Comparison of ENCODE assay signal across 1 cellular context in genomic region chr4:158722917-158723793, GRCh38.
TF ChIP-seq lines count a peak whose summit lies in the region.

PPID (minus strand) TSS chr4:158723396; CDS start chr4:158723288, 108 bp downstream.

TF ChIP-seq in HepG2, 621 proteins besides CTCF, POLR2A, EP300 and RAD21 (continued from another document and continues in another):
- TF ChIP-seq MLXIP (CRISPR knock-in tag; IDR thresholded peaks at IDR 0.05; ENCODE audit: borderline replicate concordance) (peak; percentile 46; the same call in 1 of the 2 replicates), NFRKB (IDR thresholded peaks at IDR 0.05) (no peak), TFDP2 (CRISPR knock-in tag; IDR thresholded peaks at IDR 0.05) (peak; percentile 96), CENPBD1 (CRISPR knock-in tag; IDR thresholded peaks at IDR 0.05; ENCODE audit: borderline replicate concordance, low read depth) (no peak), ZSCAN5A (CRISPR knock-in tag; IDR thresholded peaks at IDR 0.05; ENCODE audit: borderline replicate concordance) (no peak), ZNF446 (CRISPR knock-in tag; IDR thresholded peaks at IDR 0.05) (0 out of 2 replicates have a peak, but pooled peaks have one; percentile 26), BCL6 (CRISPR knock-in tag; IDR thresholded peaks at IDR 0.05) (peak; percentile 60; the same call in 1 of the 2 replicates), FOXK2 (IDR thresholded peaks at IDR 0.05) (0 out of 2 replicates have a peak, but pooled peaks have one; percentile 12), KAT2B (IDR thresholded peaks at IDR 0.05; ENCODE audit: borderline replicate concordance, low read depth, low read length) (no peak), ETV5 (CRISPR knock-in tag; IDR thresholded peaks at IDR 0.05; ENCODE audit: borderline replicate concordance) (peak; percentile 95), HNF1B (CRISPR knock-in tag; IDR thresholded peaks at IDR 0.05) (no peak), STAG1 (CRISPR knock-in tag; IDR thresholded peaks at IDR 0.05) (peak; percentile 19), HMGXB4 (CRISPR knock-in tag; IDR thresholded peaks at IDR 0.05; ENCODE audit: borderline replicate concordance in 1 of 2, low read depth in 1 of 2) (peak; percentile 28 to 82; a peak in 2 of 4 replicates), ZFP36 (IDR thresholded peaks at IDR 0.05; ENCODE audit: borderline replicate concordance, low read depth, low read length, partially characterized antibody) (no peak), KIAA2018 (CRISPR knock-in tag; IDR thresholded peaks at IDR 0.05; ENCODE audit: borderline replicate concordance) (no peak), ZNF552 (CRISPR knock-in tag; IDR thresholded peaks at IDR 0.05; ENCODE audit: borderline replicate concordance) (peak; percentile 23; the same call in 1 of the 2 replicates), TEAD3 (CRISPR knock-in tag; optimal IDR thresholded peaks at IDR 0.05; ENCODE audit: borderline replicate concordance) (no peak), MYNN (CRISPR knock-in tag; IDR thresholded peaks at IDR 0.05; ENCODE audit: low read depth) (no peak), ARHGAP35 (CRISPR knock-in tag; IDR thresholded peaks at IDR 0.05; ENCODE audit: borderline replicate concordance) (peak; percentile 79), NKX3-1 (CRISPR knock-in tag; IDR thresholded peaks at IDR 0.05) (peak; percentile 88; the same call in 1 of the 2 replicates), PITX1 (CRISPR knock-in tag; IDR thresholded peaks at IDR 0.05) (peak; percentile 74; the same call in 1 of the 2 replicates), TGIF2 (CRISPR knock-in tag; IDR thresholded peaks at IDR 0.05) (peak; percentile 79), JARID2 (CRISPR knock-in tag; IDR thresholded peaks at IDR 0.05; ENCODE audit: insufficient replicate concordance) (no peak), POGK (CRISPR knock-in tag; conservative IDR thresholded peaks at IDR 0.05) (peak; percentile 79; the same call in 1 of the 2 replicates), ZNF577 (CRISPR knock-in tag; IDR thresholded peaks at IDR 0.05; ENCODE audit: borderline replicate concordance, low read depth) (no peak), ZNF75D (CRISPR knock-in tag; IDR thresholded peaks at IDR 0.05; ENCODE audit: borderline replicate concordance) (no peak), PAXIP1 (CRISPR knock-in tag; conservative IDR thresholded peaks at IDR 0.05) (no peak; the same call in 1 of the 2 replicates), REL (CRISPR knock-in tag; conservative IDR thresholded peaks at IDR 0.05) (peak; percentile 29; the same call in 1 of the 2 replicates), NR2C2 (CRISPR knock-in tag; IDR thresholded peaks at IDR 0.05; ENCODE audit: borderline replicate concordance) (peak; percentile 20; the same call in 1 of the 2 replicates), SAP130 (CRISPR knock-in tag; IDR thresholded peaks at IDR 0.05; ENCODE audit: low read depth) (peak; percentile 99), REXO4 (CRISPR knock-in tag; IDR thresholded peaks at IDR 0.05; ENCODE audit: borderline replicate concordance) (no peak)
